Comparison of ENCODE assay signal across 16 cellular contexts in the genomic region with DNA sequence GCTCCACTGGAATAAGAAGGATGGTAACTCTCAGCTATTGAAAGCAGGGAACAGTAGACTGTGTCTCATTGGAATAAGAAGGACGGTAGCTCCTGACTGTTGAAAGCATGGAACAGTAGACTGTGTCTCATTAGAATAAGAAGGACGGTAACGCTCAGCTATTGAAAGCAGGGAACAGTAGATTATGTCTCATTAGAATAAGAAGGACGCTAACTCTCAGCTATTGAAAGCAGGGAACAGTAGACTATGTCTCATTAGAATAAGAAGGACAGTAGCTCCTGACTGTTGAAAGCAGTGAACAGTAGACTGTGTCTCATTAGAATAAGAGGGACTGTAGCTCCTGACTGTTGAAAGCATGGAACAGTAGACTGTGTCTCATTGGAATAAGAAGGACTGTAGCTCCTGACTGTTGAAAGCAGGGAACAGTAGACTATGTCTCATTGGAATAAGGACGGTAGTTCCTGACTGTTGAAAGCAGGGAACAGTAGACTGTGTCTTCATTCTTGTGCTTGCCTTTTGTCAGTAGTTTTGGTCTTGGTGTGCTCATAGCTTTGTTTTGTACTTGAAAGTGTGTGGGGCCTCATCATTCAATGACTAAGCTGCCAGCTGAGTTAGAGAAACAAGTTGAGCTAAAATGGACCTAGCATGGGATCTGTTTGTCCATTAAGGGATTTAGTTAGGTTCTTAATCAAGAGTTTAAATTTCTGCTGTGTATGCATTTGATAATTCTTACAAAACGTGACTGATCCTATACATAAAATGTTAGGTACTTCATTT. TPM values are rescaled to one million over a fixed set of nuclear protein-coding genes. Genes with fewer than 3 reads are reported as not detected.
DNase-seq lines count a peak whose midpoint lies in the region; ATAC-seq, FAIRE-seq and TF ChIP-seq lines count a peak whose summit lies in the region.
"Had no signal": no experiment of that assay in that cellular context is flagged by ENCODE, and none has a peak within 500 bp of the region (broad histone marks: within the 10 kb centered on the region; RNA-seq: fewer than 3 reads in every experiment).

No MANE protein-coding gene starts in this region.

- H3K9ac ChIP-seq in GM23248 (no peak overlapping the region), HUES48 (ENCODE audit: low read depth, low read length) (no peak overlapping the region), K562 (ENCODE audit: insufficient read depth in 1 of 2, low read depth in 2 of 2, low read length in 2 of 2) (no peak overlapping the region), PC-3 (ENCODE audit: low read length) (no peak overlapping the region)

- no peak for TF ChIP-seq EP300 in K562 (IDR thresholded peaks at IDR 0.05; ENCODE audit: low read length)

- H2AFZ ChIP-seq in GM23248 (no peak overlapping the region), K562 (ENCODE audit: low read depth, low read length) (no peak overlapping the region), PC-3 (ENCODE audit: low read length) (no peak overlapping the region)

- no TSS peak for BruUV-seq in K562 (replicated peaks; lab: Mats Ljungman, UMichigan)
- BruUV-seq in PC-3 (replicated peaks; lab: Mats Ljungman, UMichigan), result no TSS peak

- H3K4me3 ChIP-seq in GM23248, result no peak overlapping the region
- no peak overlapping the region for H3K4me3 ChIP-seq in HUES48 (ENCODE audit: low read depth, low read length)
- H3K4me3 ChIP-seq in K562, result no peak overlapping the region
- no peak overlapping the region for H3K4me3 ChIP-seq in PC-3 (ENCODE audit: low read length)
- H3K4me3 ChIP-seq: Peyer's patch, right lobe of liver had no signal

- H3K27ac ChIP-seq in GM23248 (no peak overlapping the region), HUES48 (ENCODE audit: low read depth, low read length) (peak overlapping the region; percentile 89), K562 (ENCODE audit: extremely low read depth, low read depth, low read length) (no peak overlapping the region), PC-3 (ENCODE audit: low read length) (no peak overlapping the region)
- H3K27ac ChIP-seq: C4-2B, Peyer's patch, right lobe of liver had no signal

- H3K36me3 ChIP-seq in GM23248 (ENCODE audit: low read depth) (peaks cover 13% of the 10 kb centered on the region; the same call in 1 of the 2 replicates), HUES48 (ENCODE audit: control insufficient read depth, insufficient read depth, low read length) (peaks cover 48% of the 10 kb centered on the region), K562 (ENCODE audit: control insufficient read depth, insufficient read depth, low read length) (peaks cover 34% of the 10 kb centered on the region; the same call in 2 of the 3 replicates), PC-3 (ENCODE audit: low read depth, low read length) (peaks cover 3% of the 10 kb centered on the region; the same call in 1 of the 2 replicates)

- no peaks in the 10 kb centered on the region for H3K9me3 ChIP-seq in GM23248 (ENCODE audit: low read depth)
- peaks cover 27% of the 10 kb centered on the region for H3K9me3 ChIP-seq in HUES48 (ENCODE audit: control insufficient read depth, insufficient read depth, low read length)
- H3K9me3 ChIP-seq in K562 (replicated peaks; ENCODE audit: control insufficient read depth, insufficient read depth, low read depth, low read length), result no peaks in the 10 kb centered on the region
- no peaks in the 10 kb centered on the region for H3K9me3 ChIP-seq in PC-3 (ENCODE audit: low read length)
- H3K9me3 ChIP-seq: Peyer's patch, right lobe of liver had no signal

- no peaks in the 10 kb centered on the region for H3K9me1 ChIP-seq in K562 (ENCODE audit: control insufficient read depth, insufficient read depth, low read length)

- ATAC-seq in K562 (no peak), GM21381 (IDR thresholded peaks at IDR 0.05; ENCODE audit: unreplicated experiment) (no peak), PC-3 (no peak), HG03469 (IDR thresholded peaks at IDR 0.05; ENCODE audit: unreplicated experiment) (no peak)
- ATAC-seq: right lobe of liver; stimulated activated naive CD8-positive, alpha-beta T cell treated with anti-CD3 and anti-CD28 coated beads, Interleukin-15, Interleukin-2, amounts not matched to agents 100 U/mL and 50 U/mL, for 24 hours had no signal

- DNase-seq in GM23248 (peak; percentile 3), K562 (ENCODE audit: extremely low read depth in 1 of 4, low spot score in 3 of 4) (no peak), iris pigment epithelial cell (ENCODE audit: low read depth) (peak; percentile 31), PC-3 (no peak)
- DNase-seq: activated naive CD8-positive, alpha-beta T cell treated with anti-CD3 and anti-CD28 coated beads for 36 hours; effector CD4-positive, alpha-beta T cell; erythroblast; NCI-H1436 treated with DMSO at 0.1 percent for 48 hours; Peyer's patch; SIG-M5; stimulated activated naive CD8-positive, alpha-beta T cell treated with anti-CD3 and anti-CD28 coated beads, Interleukin-15, Interleukin-2, amounts not matched to agents 100 U/mL and 50 U/mL, for 24 hours had no signal

- no peaks in the 10 kb centered on the region for H3K9me2 ChIP-seq in GM23248 (ENCODE audit: insufficient read depth)
- no peaks in the 10 kb centered on the region for H3K9me2 ChIP-seq in PC-3 (replicated peaks; ENCODE audit: low read length)

- no peak for TF ChIP-seq POLR2A in K562 (conservative IDR thresholded peaks at IDR 0.05)

- in situ Hi-C loops in GM23248 (cut with MboI) (no loop called here), K562 (cut with MboI) (no loop called here)

- intact Hi-C loops in K562 (cut with micrococcal nuclease) (no loop called here), PC-3 (cut with micrococcal nuclease) (no loop called here)

- no peaks in the 10 kb centered on the region for H3F3A ChIP-seq in GM23248 (ENCODE audit: insufficient read depth)
- no peaks in the 10 kb centered on the region for H3F3A ChIP-seq in PC-3 (ENCODE audit: low read length, unreplicated experiment)

- POLR2A ChIA-PET in K562 (lab: Yijun Ruan, JAX), result interaction anchor here (0.6 kb wide), 1 partner anchor 74 kb away, joined by 3 read pairs; no protein-coding TSS in a partner anchor
- POLR2A ChIA-PET in PC-3 (lab: Charles Lee; ENCODE audit: unreplicated experiment), result interaction anchor here (0.6 kb wide), 1 partner anchor 524 kb away, joined by 3 read pairs; no protein-coding TSS in a partner anchor

- no peaks in the 10 kb centered on the region for H4K20me1 ChIP-seq in GM23248 (ENCODE audit: insufficient read depth)
- no peaks in the 10 kb centered on the region for H4K20me1 ChIP-seq in K562 (replicated peaks; ENCODE audit: control insufficient read depth, insufficient read depth, low read length)
- no peaks in the 10 kb centered on the region for H4K20me1 ChIP-seq in PC-3 (ENCODE audit: low read length)

- no peak for TF ChIP-seq RAD21 in K562 (CRISPR knock-in tag; conservative IDR thresholded peaks at IDR 0.05 in 1 of 2, IDR thresholded peaks at IDR 0.05 in 1 of 2)

- H3K27me3 ChIP-seq in GM23248 (replicated peaks; ENCODE audit: insufficient read depth) (no peaks in the 10 kb centered on the region), HUES48 (ENCODE audit: control insufficient read depth, insufficient read depth, low read length) (no peaks in the 10 kb centered on the region), K562 (ENCODE audit: control insufficient read depth in 2 of 2, insufficient read depth in 2 of 2, low read length in 2 of 2) (no peaks in the 10 kb centered on the region), PC-3 (ENCODE audit: low read length) (no peaks in the 10 kb centered on the region)
- H3K27me3 ChIP-seq: Peyer's patch, right lobe of liver had no signal

- H3K4me2 ChIP-seq in GM23248 (ENCODE audit: unreplicated experiment) (no peak overlapping the region), K562 (ENCODE audit: insufficient read depth, low read length) (no peak overlapping the region), PC-3 (ENCODE audit: low read length) (no peak overlapping the region)

- 96 to 97% methylated on average over 6 of the region's 6 CpGs for WGBS in GM23248 (ENCODE audit: low coverage in 1 of 2, low lambda C conversion rate in 2 of 2, missing lambda C conversion rate in 2 of 2), 2 experiments
- 75% methylated on average over 6 of the region's 6 CpGs for WGBS in K562 (ENCODE audit: insufficient coverage, low coverage, missing lambda C conversion rate)

- TF ChIP-seq CTCF in K562 (IDR thresholded peaks at IDR 0.05 in 2 of 3, conservative IDR thresholded peaks at IDR 0.05 in 1 of 3; ENCODE audit: insufficient read depth in 2 of 3, low read depth in 1 of 3, low read length in 3 of 3) (no peak), PC-3 (conservative IDR thresholded peaks at IDR 0.05; ENCODE audit: low read depth, low read length) (no peak)

- CTCF ChIA-PET in K562 (lab: Yijun Ruan, JAX; ENCODE audit: low intra/inter-chr PET ratio), result no interaction called here
- CTCF ChIA-PET in PC-3 (lab: Charles Lee), result no interaction called here

- no peaks in the 10 kb centered on the region for H3K79me2 ChIP-seq in GM23248 (ENCODE audit: insufficient read depth)
- H3K79me2 ChIP-seq in K562 (ENCODE audit: control insufficient read depth, insufficient read depth, low read length), result no peaks in the 10 kb centered on the region
- no peaks in the 10 kb centered on the region for H3K79me2 ChIP-seq in PC-3 (ENCODE audit: low read length)

- H3K4me1 ChIP-seq in GM23248 (ENCODE audit: insufficient read depth) (no peaks in the 10 kb centered on the region), HUES48 (ENCODE audit: control insufficient read depth, insufficient read depth, low read length) (peaks cover 8% of the 10 kb centered on the region; the same call in 1 of the 2 replicates), K562 (replicated peaks in 1 of 2; ENCODE audit: control insufficient read depth in 2 of 2, insufficient read depth in 2 of 2, low read length in 2 of 2) (peaks cover 0 to 16% of the 10 kb centered on the region in 2 experiments; a peak in 2 of 5 replicates), PC-3 (ENCODE audit: insufficient read depth, low read length) (peaks cover 17% of the 10 kb centered on the region)
- H3K4me1 ChIP-seq: right lobe of liver had no signal

- peak; percentile 54 for FAIRE-seq in K562 (lab: Jason Lieb, UNC)

RNA-seq across cellular contexts. Expression of gene BANP, which starts 58.5 kb away (rescaled TPM):
- total RNA-seq in GM23248 (2014; rRNA removed; shearing (Covaris generic)), result 14.3 and 14.8 TPM in 2 replicates
- polyA plus RNA-seq in GM23248 (2016; fragmentation: Nextera tagmentation; extraction: Ambion mirVana) (14.8 and 15.9 TPM in 2 replicates), K562 (2011; rRNA removed) (12.1 and 13.1 TPM in 2 replicates), K562 (2014; fragmentation: Illumina TruSeq; extraction: Trizol) (13.0 and 19.2 TPM in 2 replicates), K562 (2014; fragmentation: Nextera tagmentation; extraction: Ambion mirVana) (1 to 10 TPM; 4.6 to 4.7 TPM), K562 (2014; rRNA removed) (16.0 and 19.0 TPM in 2 replicates)
- total RNA-seq in K562 (2011; cell fraction: chromatin; rRNA removed; ENCODE audit: low replicate concordance), result 107 and 121 TPM in 2 replicates
- 56.7 and 71.4 TPM in 2 replicates for total RNA-seq in K562 (2011; cell fraction: nucleolus; rRNA removed)
- 79.5 and 85.3 TPM in 2 replicates for total RNA-seq in K562 (2011; cell fraction: nucleoplasm; rRNA removed)
- total RNA-seq in K562 (2014; rRNA removed) (17.1 and 22.1 TPM in 2 replicates), K562 (2014; rRNA removed; fragmentation: Illumina TruSeq; extraction: Trizol) (10.7 and 15.6 TPM in 2 replicates), K562 (2015; rRNA removed; fragmentation: Illumina TruSeq; extraction: Trizol) (14.4 and 16.1 TPM in 2 replicates), K562 (2021) (21.7 and 25.7 TPM in 2 replicates), PC-3 (2014; rRNA removed) (24.2 TPM in 2 replicates)
- 13.7 and 18.2 TPM in 2 replicates for polyA plus RNA-seq in K562 (2011; cell fraction: cytosol; rRNA removed)
- 30.9 and 42.3 TPM in 2 replicates for polyA plus RNA-seq in K562 (2011; cell fraction: nucleus; rRNA removed)
- polyA plus RNA-seq in K562 (2012), result 19.2 and 21.4 TPM in 2 replicates
- 22.0 and 25.5 TPM in 2 replicates for polyA minus RNA-seq in K562 (2011; rRNA and poly(A)+ RNA removed)
- 12.1 and 21.2 TPM in 2 replicates for polyA minus RNA-seq in K562 (2011; cell fraction: cytosol; rRNA and poly(A)+ RNA removed)
- polyA minus RNA-seq in K562 (2011; cell fraction: nucleus; rRNA and poly(A)+ RNA removed), result 32.4 and 45.1 TPM in 2 replicates

Comparison
In these comparisons a context has a peak if more than half of its experiments do, and no peak if none do; other contexts are left out.
1. DNase-seq: peak in GM23248 (single experiment) and iris pigment epithelial cell (single experiment); none in K562 (0 of 4) and PC-3 (single experiment).